Comparison of ENCODE assay signal across 13 cellular contexts in the genomic region with DNA sequence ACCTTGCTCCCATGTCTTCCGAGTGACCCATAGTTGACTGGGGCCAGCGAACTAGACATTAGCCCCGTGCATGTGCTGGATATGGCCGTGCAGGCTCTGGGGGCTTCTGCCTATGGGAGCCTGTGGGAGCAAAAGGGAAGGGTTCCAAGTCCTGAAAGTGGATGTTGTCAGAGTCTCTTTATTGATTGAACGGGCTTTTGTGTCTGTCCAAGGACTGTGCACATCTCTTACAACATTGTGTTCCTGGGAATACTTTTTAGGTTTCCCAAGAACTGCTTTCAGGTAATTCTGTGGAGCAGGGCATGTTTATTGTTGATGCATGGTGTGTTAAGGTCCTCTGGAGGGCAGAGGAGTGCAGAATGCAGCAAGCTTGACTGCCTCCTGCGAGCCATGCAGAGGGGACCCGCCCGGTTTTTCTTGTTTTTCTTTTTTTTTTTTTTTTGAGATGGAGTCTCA. TPM values are rescaled to one million over a fixed set of nuclear protein-coding genes. Genes with fewer than 3 reads are reported as not detected.
DNase-seq lines count a peak whose midpoint lies in the region; ATAC-seq and TF ChIP-seq lines count a peak whose summit lies in the region.
"Had no signal": no experiment of that assay in that cellular context is flagged by ENCODE, and none has a peak within 500 bp of the region (broad histone marks: within the 10 kb centered on the region; RNA-seq: fewer than 3 reads in every experiment).

No MANE protein-coding gene starts in this region.

- no peaks in the 10 kb centered on the region for H3K36me3 ChIP-seq in H7 (replicated peaks; ENCODE audit: control insufficient read depth, insufficient read depth, low read length)
- H3K36me3 ChIP-seq in brain microvascular endothelial cell (replicated peaks), result no peaks in the 10 kb centered on the region
- H3K36me3 ChIP-seq in SJCRH30, result no peaks in the 10 kb centered on the region
- H3K36me3 ChIP-seq: MG63 had no signal

- H3K4me1 ChIP-seq in SJCRH30, result peaks cover 12% of the 10 kb centered on the region

- H3K27me3 ChIP-seq in H7 (ENCODE audit: control insufficient read depth, insufficient read depth, low read length), result peaks cover 7% of the 10 kb centered on the region
- no peaks in the 10 kb centered on the region for H3K27me3 ChIP-seq in brain microvascular endothelial cell (replicated peaks)
- H3K27me3 ChIP-seq in SJCRH30, result no peaks in the 10 kb centered on the region
- H3K27me3 ChIP-seq: MG63 had no signal

- H3K4me3 ChIP-seq in H7 (ENCODE audit: insufficient read depth, low read depth, low read length) (no peak overlapping the region), brain microvascular endothelial cell (ENCODE audit: low read depth, low read length) (no peak overlapping the region), SJCRH30 (no peak overlapping the region)
- H3K4me3 ChIP-seq: lung, MG63 had no signal

- peak; percentile 28 for TF ChIP-seq CTCF in brain microvascular endothelial cell (IDR thresholded peaks at IDR 0.05; ENCODE audit: low read depth, low read length, missing control alignments)
- TF ChIP-seq CTCF in nephron (IDR thresholded peaks at IDR 0.05; ENCODE audit: unreplicated experiment in 3 of 3), result peak in 1 of 3 experiments; percentile 28

- H3K4me3 Mint-ChIP-seq in nephron, result peak overlapping the region; percentile 45 to 60 (median 50)
- H3K4me3 Mint-ChIP-seq: central memory CD8-positive, alpha-beta T cell had no signal

- H3K36me3 Mint-ChIP-seq in nephron (ENCODE audit: low read depth), result peaks cover 4% of the 10 kb centered on the region

- DNase-seq in Caki2 (ENCODE audit: low read depth), result peak; percentile 27
- peak; percentile 67 for DNase-seq in H7
- no peak for DNase-seq in brain microvascular endothelial cell
- DNase-seq in mesenteric fat pad (ENCODE audit: low spot score), result no peak
- no peak for DNase-seq in SJCRH30
- DNase-seq: GOT3, MG63, T1000 had no signal

- ATAC-seq in HG02973 (IDR thresholded peaks at IDR 0.05; ENCODE audit: unreplicated experiment), result no peak
- ATAC-seq in GM18519 (IDR thresholded peaks at IDR 0.05; ENCODE audit: low FRiP score, unreplicated experiment), result no peak

- H3K9me3 Mint-ChIP-seq in nephron, result no peaks in the 10 kb centered on the region
- H3K9me3 Mint-ChIP-seq: central memory CD8-positive, alpha-beta T cell had no signal

- peaks cover 78% of the 10 kb centered on the region for H3K4me1 Mint-ChIP-seq in nephron

- no peaks in the 10 kb centered on the region for H3K9me3 ChIP-seq in SJCRH30 (replicated peaks)
- H3K9me3 ChIP-seq: MG63 had no signal

- peak overlapping the region; percentile 53 to 82 (median 74) for H3K27ac Mint-ChIP-seq in nephron

- in situ Hi-C loops in Caki2 (cut with HindIII; ENCODE audit: low pct_unique_long_range_greater_than_20kb, low sequenced_read_pairs), result no loop called here
- in situ Hi-C loops in brain microvascular endothelial cell (cut with HindIII; ENCODE audit: low pct_ligation_motif_present, low sequenced_read_pairs), result no loop called here

- H3K27ac ChIP-seq in brain microvascular endothelial cell (no peak overlapping the region), SJCRH30 (no peak overlapping the region)

- H3K27me3 Mint-ChIP-seq in nephron (ENCODE audit: low read depth), result no peaks in the 10 kb centered on the region
- H3K27me3 Mint-ChIP-seq: central memory CD8-positive, alpha-beta T cell had no signal

RNA-seq across cellular contexts. Expression of gene RNF144A, which starts 5.0 kb away (rescaled TPM):
- 5.0 and 19.5 TPM in 2 replicates for total RNA-seq in Caki2 (2014; rRNA removed; shearing (Covaris generic); ENCODE audit: low replicate concordance)
- 13.6 and 20.6 TPM in 2 replicates for total RNA-seq in H7 (2014; rRNA removed; shearing (Covaris generic))
- total RNA-seq in mesenteric fat pad, result 22.2 TPM
- 14.4 and 14.9 TPM in 2 replicates for total RNA-seq in SJCRH30 (2014; rRNA removed; shearing (Covaris generic))

RNA-seq across cellular contexts. Expression of gene RSAD2, which starts 44.7 kb away (rescaled TPM):
- total RNA-seq in Caki2 (2014; rRNA removed; shearing (Covaris generic); ENCODE audit: low replicate concordance), result 0.75 and 7.7 TPM in 2 replicates
- total RNA-seq in H7 (2014; rRNA removed; shearing (Covaris generic)), result not detected in 2 replicates
- 5.2 TPM for total RNA-seq in mesenteric fat pad
- not detected in 2 replicates for total RNA-seq in SJCRH30 (2014; rRNA removed; shearing (Covaris generic))

RNA-seq across cellular contexts. Expression of gene CMPK2, which starts 56.5 kb away (rescaled TPM):
- total RNA-seq in Caki2 (2014; rRNA removed; shearing (Covaris generic); ENCODE audit: low replicate concordance), result 4.2 and 10.7 TPM in 2 replicates
- 0.48 and 0.69 TPM in 2 replicates for total RNA-seq in H7 (2014; rRNA removed; shearing (Covaris generic))
- 8.7 TPM for total RNA-seq in mesenteric fat pad
- total RNA-seq in SJCRH30 (2014; rRNA removed; shearing (Covaris generic)), result not detected in 2 replicates

Comparison
In these comparisons a context has a peak if more than half of its experiments do, and no peak if none do; other contexts are left out.
1. DNase-seq: peak in Caki2 (single experiment) and H7 (single experiment); none in brain microvascular endothelial cell (single experiment), mesenteric fat pad (single experiment) and SJCRH30 (0 of 2).